20 cellular contexts compared by ENCODE assay signal in genomic region chr6:91031581-91031980, GRCh38.
DNase-seq lines count a peak whose midpoint lies in the region; ATAC-seq and TF ChIP-seq lines count a peak whose summit lies in the region.
"Had no signal": no experiment of that assay in that cellular context is flagged by ENCODE, and none has a peak within 500 bp of the region (broad histone marks: within the 10 kb centered on the region; RNA-seq: fewer than 3 reads in every experiment).

No MANE protein-coding gene starts in this region.

- H4K20me1 ChIP-seq in GM23338 (replicated peaks; ENCODE audit: insufficient read depth): no peaks in the 10 kb centered on the region
- H4K20me1 ChIP-seq: BLaER1 treated with 17β-estradiol and CSF1 and Interleukin-3, amounts not matched to agents 10 nM and 100 nM had no signal

- TF ChIP-seq CTCF in GM23338 (conservative IDR thresholded peaks at IDR 0.05; ENCODE audit: low read depth in 2 of 2): no peak
- TF ChIP-seq CTCF in WERI-Rb-1 (IDR thresholded peaks at IDR 0.05; ENCODE audit: low read depth, low read length): no peak
- no peak for TF ChIP-seq CTCF in adrenal gland (IDR thresholded peaks at IDR 0.05)
- TF ChIP-seq CTCF in CD14-positive monocyte (IDR thresholded peaks at IDR 0.05): no peak

- ATAC-seq in GM23338 (peak; percentile 76), HG03457 (IDR thresholded peaks at IDR 0.05; ENCODE audit: unreplicated experiment) (no peak)
- ATAC-seq: CD8-positive, alpha-beta T cell; K562 had no signal

- no peaks in the 10 kb centered on the region for H3K36me3 Mint-ChIP-seq in GM23338 (ENCODE audit: low read depth)
- no peaks in the 10 kb centered on the region for H3K36me3 Mint-ChIP-seq in CD14-positive monocyte
- H3K36me3 Mint-ChIP-seq: CD8-positive, alpha-beta T cell had no signal

- no peaks in the 10 kb centered on the region; the same call in 1 of the 2 replicates for H3K9me2 ChIP-seq in GM23338 (ENCODE audit: insufficient read depth)

- no peak overlapping the region for H3K4me3 Mint-ChIP-seq in GM23338
- H3K4me3 Mint-ChIP-seq in CD14-positive monocyte: no peak overlapping the region
- H3K4me3 Mint-ChIP-seq: CD8-positive, alpha-beta T cell had no signal

- H3K9me3 ChIP-seq in WERI-Rb-1 (ENCODE audit: severe bottlenecking): no peaks in the 10 kb centered on the region
- H3K9me3 ChIP-seq in adrenal gland (replicated peaks in 1 of 3): no peaks in the 10 kb centered on the region
- H3K9me3 ChIP-seq: BLaER1 treated with 17β-estradiol and CSF1 and Interleukin-3, amounts not matched to agents 10 nM and 100 nM; HAP-1 had no signal

- no peaks in the 10 kb centered on the region for H3K9me3 Mint-ChIP-seq in GM23338
- H3K9me3 Mint-ChIP-seq in CD14-positive monocyte: peaks cover 0 to 2% (median 0%) of the 10 kb centered on the region in 7 donors
- H3K9me3 Mint-ChIP-seq: CD8-positive, alpha-beta T cell had no signal

- H3K27ac Mint-ChIP-seq in GM23338: peak overlapping the region; percentile 37; the same call in 1 of the 2 replicates
- no peak overlapping the region for H3K27ac Mint-ChIP-seq in CD14-positive monocyte
- H3K27ac Mint-ChIP-seq: CD8-positive, alpha-beta T cell had no signal

- no peak overlapping the region for H3K4me2 ChIP-seq in GM23338
- H3K4me2 ChIP-seq: BLaER1 treated with 17β-estradiol and CSF1 and Interleukin-3, amounts not matched to agents 10 nM and 100 nM had no signal

- H3K27me3 Mint-ChIP-seq in GM23338 (ENCODE audit: insufficient read depth, low read depth, poor library complexity) (no peaks in the 10 kb centered on the region), CD14-positive monocyte (ENCODE audit: low read depth in 3 of 3) (peaks cover 0 to 5% (median 2%) of the 10 kb centered on the region in 3 donors)

- WGBS in adrenal gland, 4 donors: 87 to 90% (median 89%) methylated on average over 4 of the region's 4 CpGs

- no peak overlapping the region for H3K27ac ChIP-seq in GM23338 (ENCODE audit: low read depth)
- no peak overlapping the region for H3K27ac ChIP-seq in WERI-Rb-1
- H3K27ac ChIP-seq in adrenal gland: no peak overlapping the region
- H3K27ac ChIP-seq: BLaER1 treated with 17β-estradiol and CSF1 and Interleukin-3, amounts not matched to agents 10 nM and 100 nM; RWPE1 had no signal

- H3K4me1 Mint-ChIP-seq in GM23338: peaks cover 21% of the 10 kb centered on the region
- no peaks in the 10 kb centered on the region for H3K4me1 Mint-ChIP-seq in CD14-positive monocyte

- H3K79me2 ChIP-seq in GM23338 (replicated peaks; ENCODE audit: insufficient read depth): no peaks in the 10 kb centered on the region

- H2AFZ ChIP-seq in GM23338: peak overlapping the region; percentile 28; the same call in 1 of the 2 replicates

- peaks cover 4% of the 10 kb centered on the region for H3K4me1 ChIP-seq in GM23338 (ENCODE audit: insufficient read depth)
- H3K4me1 ChIP-seq in adrenal gland (replicated peaks in 1 of 2): peaks cover 0 to 7% of the 10 kb centered on the region in 2 donors
- H3K4me1 ChIP-seq: BLaER1 treated with 17β-estradiol and CSF1 and Interleukin-3, amounts not matched to agents 10 nM and 100 nM; HAP-1 had no signal

- H3F3A ChIP-seq in GM23338 (replicated peaks; ENCODE audit: low read depth): no peaks in the 10 kb centered on the region

- TF ChIP-seq POLR2A in adrenal gland (IDR thresholded peaks at IDR 0.05): no peak

- H3K4me3 ChIP-seq in GM23338 (no peak overlapping the region), WERI-Rb-1 (ENCODE audit: low read depth, low read length) (no peak overlapping the region), adrenal gland (no peak overlapping the region)
- H3K4me3 ChIP-seq: BLaER1 treated with 17β-estradiol and CSF1 and Interleukin-3, amounts not matched to agents 10 nM and 100 nM; HAP-1; K562 had no signal

- intact Hi-C loops in adrenal gland (cut with DNase I): no loop called here
- intact Hi-C loops in CD14-positive monocyte (cut with micrococcal nuclease): no loop called here

- H3K36me3 ChIP-seq in GM23338 (ENCODE audit: insufficient read depth) (no peaks in the 10 kb centered on the region), WERI-Rb-1 (no peaks in the 10 kb centered on the region), adrenal gland (replicated peaks in 1 of 2) (no peaks in the 10 kb centered on the region)
- H3K36me3 ChIP-seq: BLaER1 treated with 17β-estradiol and CSF1 and Interleukin-3, amounts not matched to agents 10 nM and 100 nM; HAP-1 had no signal

- DNase-seq in GM23338 (ENCODE audit: low spot score) (peak; percentile 18), WERI-Rb-1 (peak; percentile 6), iPS-NIHi7 (ENCODE audit: extremely low spot score) (peak; percentile 39), cerebellum (ENCODE audit: low spot score) (no peak), adrenal gland (no peak), CD14-positive monocyte (ENCODE audit: low spot score) (no peak)
- DNase-seq: ACHN; Calu3; CD8-positive, alpha-beta T cell; NCI-H1092; NCI-H1436; NCI-H187 treated with DMSO at 0.1 percent for 48 hours; NCI-H510A; NK-92 treated with Interleukin-12 subunit alpha and Interleukin-12 subunit beta, amount 100 ng/mL, for 24 hours; SIG-M5 had no signal

- H3K27me3 ChIP-seq in GM23338 (ENCODE audit: insufficient read depth) (no peaks in the 10 kb centered on the region), WERI-Rb-1 (ENCODE audit: insufficient read depth, low read depth, severe bottlenecking) (peaks cover 3% of the 10 kb centered on the region), adrenal gland (no peaks in the 10 kb centered on the region)
- H3K27me3 ChIP-seq: BLaER1 treated with 17β-estradiol and CSF1 and Interleukin-3, amounts not matched to agents 10 nM and 100 nM had no signal

TF ChIP-seq in GM23338, 12 proteins besides CTCF, POLR2A, EP300 and RAD21:
- TF ChIP-seq EZH2phosphoT487 (IDR thresholded peaks at IDR 0.05; ENCODE audit: unreplicated experiment): no peak
- TF ChIP-seq, protein P1, sequence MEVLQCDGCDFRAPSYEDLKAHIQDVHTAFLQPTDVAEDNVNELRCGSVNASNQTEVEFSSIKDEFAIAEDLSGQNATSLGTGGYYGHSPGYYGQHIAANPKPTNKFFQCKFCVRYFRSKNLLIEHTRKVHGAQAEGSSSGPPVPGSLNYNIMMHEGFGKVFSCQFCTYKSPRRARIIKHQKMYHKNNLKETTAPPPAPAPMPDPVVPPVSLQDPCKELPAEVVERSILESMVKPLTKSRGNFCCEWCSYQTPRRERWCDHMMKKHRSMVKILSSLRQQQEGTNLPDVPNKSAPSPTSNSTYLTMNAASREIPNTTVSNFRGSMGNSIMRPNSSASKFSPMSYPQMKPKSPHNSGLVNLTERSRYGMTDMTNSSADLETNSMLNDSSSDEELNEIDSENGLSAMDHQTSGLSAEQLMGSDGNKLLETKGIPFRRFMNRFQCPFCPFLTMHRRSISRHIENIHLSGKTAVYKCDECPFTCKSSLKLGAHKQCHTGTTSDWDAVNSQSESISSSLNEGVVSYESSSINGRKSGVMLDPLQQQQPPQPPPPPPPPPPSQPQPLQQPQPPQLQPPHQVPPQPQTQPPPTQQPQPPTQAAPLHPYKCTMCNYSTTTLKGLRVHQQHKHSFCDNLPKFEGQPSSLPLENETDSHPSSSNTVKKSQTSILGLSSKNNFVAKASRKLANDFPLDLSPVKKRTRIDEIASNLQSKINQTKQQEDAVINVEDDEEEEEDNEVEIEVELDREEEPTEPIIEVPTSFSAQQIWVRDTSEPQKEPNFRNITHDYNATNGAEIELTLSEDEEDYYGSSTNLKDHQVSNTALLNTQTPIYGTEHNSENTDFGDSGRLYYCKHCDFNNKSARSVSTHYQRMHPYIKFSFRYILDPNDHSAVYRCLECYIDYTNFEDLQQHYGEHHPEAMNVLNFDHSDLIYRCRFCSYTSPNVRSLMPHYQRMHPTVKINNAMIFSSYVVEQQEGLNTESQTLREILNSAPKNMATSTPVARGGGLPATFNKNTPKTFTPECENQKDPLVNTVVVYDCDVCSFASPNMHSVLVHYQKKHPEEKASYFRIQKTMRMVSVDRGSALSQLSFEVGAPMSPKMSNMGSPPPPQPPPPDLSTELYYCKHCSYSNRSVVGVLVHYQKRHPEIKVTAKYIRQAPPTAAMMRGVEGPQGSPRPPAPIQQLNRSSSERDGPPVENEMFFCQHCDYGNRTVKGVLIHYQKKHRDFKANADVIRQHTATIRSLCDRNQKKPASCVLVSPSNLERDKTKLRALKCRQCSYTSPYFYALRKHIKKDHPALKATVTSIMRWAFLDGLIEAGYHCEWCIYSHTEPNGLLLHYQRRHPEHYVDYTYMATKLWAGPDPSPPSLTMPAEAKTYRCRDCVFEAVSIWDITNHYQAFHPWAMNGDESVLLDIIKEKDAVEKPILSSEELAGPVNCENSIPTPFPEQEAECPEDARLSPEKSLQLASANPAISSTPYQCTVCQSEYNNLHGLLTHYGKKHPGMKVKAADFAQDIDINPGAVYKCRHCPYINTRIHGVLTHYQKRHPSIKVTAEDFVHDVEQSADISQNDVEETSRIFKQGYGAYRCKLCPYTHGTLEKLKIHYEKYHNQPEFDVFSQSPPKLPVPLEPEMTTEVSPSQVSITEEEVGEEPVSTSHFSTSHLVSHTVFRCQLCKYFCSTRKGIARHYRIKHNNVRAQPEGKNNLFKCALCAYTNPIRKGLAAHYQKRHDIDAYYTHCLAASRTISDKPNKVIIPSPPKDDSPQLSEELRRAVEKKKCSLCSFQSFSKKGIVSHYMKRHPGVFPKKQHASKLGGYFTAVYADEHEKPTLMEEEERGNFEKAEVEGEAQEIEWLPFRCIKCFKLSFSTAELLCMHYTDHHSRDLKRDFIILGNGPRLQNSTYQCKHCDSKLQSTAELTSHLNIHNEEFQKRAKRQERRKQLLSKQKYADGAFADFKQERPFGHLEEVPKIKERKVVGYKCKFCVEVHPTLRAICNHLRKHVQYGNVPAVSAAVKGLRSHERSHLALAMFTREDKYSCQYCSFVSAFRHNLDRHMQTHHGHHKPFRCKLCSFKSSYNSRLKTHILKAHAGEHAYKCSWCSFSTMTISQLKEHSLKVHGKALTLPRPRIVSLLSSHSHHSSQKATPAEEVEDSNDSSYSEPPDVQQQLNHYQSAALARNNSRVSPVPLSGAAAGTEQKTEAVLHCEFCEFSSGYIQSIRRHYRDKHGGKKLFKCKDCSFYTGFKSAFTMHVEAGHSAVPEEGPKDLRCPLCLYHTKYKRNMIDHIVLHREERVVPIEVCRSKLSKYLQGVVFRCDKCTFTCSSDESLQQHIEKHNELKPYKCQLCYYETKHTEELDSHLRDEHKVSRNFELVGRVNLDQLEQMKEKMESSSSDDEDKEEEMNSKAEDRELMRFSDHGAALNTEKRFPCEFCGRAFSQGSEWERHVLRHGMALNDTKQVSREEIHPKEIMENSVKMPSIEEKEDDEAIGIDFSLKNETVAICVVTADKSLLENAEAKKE (CRISPR knock-in tag; IDR thresholded peaks at IDR 0.05): peak; percentile 52; the same call in 1 of the 2 replicates
TF ChIP-seq in GM23338: peak in this region for 1.

Comparison
In these comparisons a context has a peak if more than half of its experiments do, and no peak if none do; other contexts are left out.
1. DNase-seq: peak in GM23338 (single experiment), WERI-Rb-1 (single experiment) and iPS-NIHi7 (single experiment); none in cerebellum (single experiment), adrenal gland (0 of 7) and CD14-positive monocyte (single experiment).